10 cellular contexts compared by ENCODE assay signal in genomic region chr11:130513132-130513531, GRCh38.
DNase-seq lines count a peak whose midpoint lies in the region; ATAC-seq, FAIRE-seq and TF ChIP-seq lines count a peak whose summit lies in the region.
"Had no signal": no experiment of that assay in that cellular context is flagged by ENCODE, and none has a peak within 500 bp of the region (broad histone marks: within the 10 kb centered on the region; RNA-seq: fewer than 3 reads in every experiment).

No MANE protein-coding gene starts in this region.

- intact Hi-C loops in CD14-positive monocyte (cut with micrococcal nuclease): no loop called here

- H3K9me3 ChIP-seq in small intestine (ENCODE audit: control insufficient read depth, low read depth): no peaks in the 10 kb centered on the region

- no peaks in the 10 kb centered on the region for H3K4me1 ChIP-seq in small intestine (ENCODE audit: control insufficient read depth in 2 of 2, insufficient read depth in 1 of 2, low read depth in 1 of 2, low read length in 1 of 2)

- no peaks in the 10 kb centered on the region for H3K36me3 Mint-ChIP-seq in CD14-positive monocyte

- H3K4me1 Mint-ChIP-seq in CD14-positive monocyte: no peaks in the 10 kb centered on the region

- H3K27ac ChIP-seq in small intestine (ENCODE audit: low read depth in 1 of 2, low read length in 1 of 2): no peak overlapping the region

- peaks cover 0 to 6% (median 3%) of the 10 kb centered on the region in 7 donors for H3K9me3 Mint-ChIP-seq in CD14-positive monocyte

- H3K36me3 ChIP-seq in small intestine (ENCODE audit: control insufficient read depth in 2 of 2, insufficient read depth in 2 of 2, low read length in 2 of 2): no peaks in the 10 kb centered on the region

- FAIRE-seq in small intestine (lab: Jason Lieb, UNC): no peak

- TF ChIP-seq CTCF in foreskin fibroblast (IDR thresholded peaks at IDR 0.05; ENCODE audit: low read depth, low read length): no peak
- no peak for TF ChIP-seq CTCF in CD14-positive monocyte (IDR thresholded peaks at IDR 0.05)

- peaks cover 2 to 7% (median 4%) of the 10 kb centered on the region in 3 donors for H3K27me3 Mint-ChIP-seq in CD14-positive monocyte (ENCODE audit: low read depth in 3 of 3)

- no peak overlapping the region for H3K27ac Mint-ChIP-seq in CD14-positive monocyte

- no peaks in the 10 kb centered on the region for H3K27me3 ChIP-seq in small intestine (ENCODE audit: control insufficient read depth in 2 of 2, insufficient read depth in 2 of 2, low read length in 2 of 2)

- 11 to 28% (median 20%) methylated on average over 4 of the region's 4 CpGs for WGBS in small intestine, 3 donors

- DNase-seq in GM04504 (ENCODE audit: low read depth) (peak; percentile 60), NCI-H774 (lab: John Stamatoyannopoulos, UW) (peak; percentile 79), foreskin fibroblast (peak; percentile 76 to 88), small intestine (peak; percentile 70), CD14-positive monocyte (ENCODE audit: low spot score) (no peak)
- DNase-seq: activated T-cell treated with anti-CD3 and anti-CD28 coated beads for 4 hours, NCI-H2081 treated with DMSO at 0.1 percent for 48 hours had no signal

- H3K4me3 ChIP-seq in foreskin fibroblast (ENCODE audit: low read depth in 1 of 2, low read length in 2 of 2): no peak overlapping the region
- H3K4me3 ChIP-seq in small intestine (ENCODE audit: low read depth in 1 of 2, low read length in 2 of 2): no peak overlapping the region

- no peak overlapping the region for H3K4me3 Mint-ChIP-seq in CD14-positive monocyte
- H3K4me3 Mint-ChIP-seq: nephron had no signal

- ATAC-seq in HG03342 (IDR thresholded peaks at IDR 0.05; ENCODE audit: unreplicated experiment): no peak
- ATAC-seq in HG02678 (IDR thresholded peaks at IDR 0.05; ENCODE audit: unreplicated experiment): no peak
